Comparison of ENCODE assay signal across 1 cellular context in the genomic region with DNA sequence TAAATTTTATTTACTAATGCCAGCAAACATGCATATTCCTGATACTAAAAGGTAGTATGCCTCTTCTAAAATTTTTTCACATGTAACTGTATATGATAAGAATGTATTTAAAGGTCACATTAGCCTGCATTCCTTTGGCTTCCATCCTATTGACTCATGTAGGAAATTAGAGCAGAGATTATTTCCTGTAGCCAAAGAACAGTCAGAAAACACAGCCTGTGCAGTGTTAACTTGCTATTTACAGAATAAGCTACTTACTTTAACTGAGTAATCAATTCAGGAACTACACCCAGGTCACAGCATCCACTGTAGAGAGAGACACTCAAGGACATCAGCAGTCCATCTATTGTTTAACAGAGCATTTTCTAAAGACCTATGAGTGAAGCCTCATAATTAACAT.
TF ChIP-seq lines count a peak whose summit lies in the region.

No MANE protein-coding gene starts in this region.

TF ChIP-seq in HCT116, 20 proteins besides CTCF, POLR2A, EP300 and RAD21 (continued from another document):
- TF ChIP-seq, protein P1, sequence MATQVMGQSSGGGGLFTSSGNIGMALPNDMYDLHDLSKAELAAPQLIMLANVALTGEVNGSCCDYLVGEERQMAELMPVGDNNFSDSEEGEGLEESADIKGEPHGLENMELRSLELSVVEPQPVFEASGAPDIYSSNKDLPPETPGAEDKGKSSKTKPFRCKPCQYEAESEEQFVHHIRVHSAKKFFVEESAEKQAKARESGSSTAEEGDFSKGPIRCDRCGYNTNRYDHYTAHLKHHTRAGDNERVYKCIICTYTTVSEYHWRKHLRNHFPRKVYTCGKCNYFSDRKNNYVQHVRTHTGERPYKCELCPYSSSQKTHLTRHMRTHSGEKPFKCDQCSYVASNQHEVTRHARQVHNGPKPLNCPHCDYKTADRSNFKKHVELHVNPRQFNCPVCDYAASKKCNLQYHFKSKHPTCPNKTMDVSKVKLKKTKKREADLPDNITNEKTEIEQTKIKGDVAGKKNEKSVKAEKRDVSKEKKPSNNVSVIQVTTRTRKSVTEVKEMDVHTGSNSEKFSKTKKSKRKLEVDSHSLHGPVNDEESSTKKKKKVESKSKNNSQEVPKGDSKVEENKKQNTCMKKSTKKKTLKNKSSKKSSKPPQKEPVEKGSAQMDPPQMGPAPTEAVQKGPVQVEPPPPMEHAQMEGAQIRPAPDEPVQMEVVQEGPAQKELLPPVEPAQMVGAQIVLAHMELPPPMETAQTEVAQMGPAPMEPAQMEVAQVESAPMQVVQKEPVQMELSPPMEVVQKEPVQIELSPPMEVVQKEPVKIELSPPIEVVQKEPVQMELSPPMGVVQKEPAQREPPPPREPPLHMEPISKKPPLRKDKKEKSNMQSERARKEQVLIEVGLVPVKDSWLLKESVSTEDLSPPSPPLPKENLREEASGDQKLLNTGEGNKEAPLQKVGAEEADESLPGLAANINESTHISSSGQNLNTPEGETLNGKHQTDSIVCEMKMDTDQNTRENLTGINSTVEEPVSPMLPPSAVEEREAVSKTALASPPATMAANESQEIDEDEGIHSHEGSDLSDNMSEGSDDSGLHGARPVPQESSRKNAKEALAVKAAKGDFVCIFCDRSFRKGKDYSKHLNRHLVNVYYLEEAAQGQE (IDR thresholded peaks at IDR 0.05; ENCODE audit: low read depth), result no peak
- TF ChIP-seq POLR2AphosphoS5 (IDR thresholded peaks at IDR 0.05; ENCODE audit: low read depth, low read length) (no peak), YY1 (IDR thresholded peaks at IDR 0.05; ENCODE audit: extremely low read depth, insufficient replicate concordance, low read depth, low read length) (no peak), SP1 (IDR thresholded peaks at IDR 0.05; ENCODE audit: low read depth) (no peak), FOSL1 (IDR thresholded peaks at IDR 0.05; ENCODE audit: low read depth) (no peak)
